In the genomic region with DNA sequence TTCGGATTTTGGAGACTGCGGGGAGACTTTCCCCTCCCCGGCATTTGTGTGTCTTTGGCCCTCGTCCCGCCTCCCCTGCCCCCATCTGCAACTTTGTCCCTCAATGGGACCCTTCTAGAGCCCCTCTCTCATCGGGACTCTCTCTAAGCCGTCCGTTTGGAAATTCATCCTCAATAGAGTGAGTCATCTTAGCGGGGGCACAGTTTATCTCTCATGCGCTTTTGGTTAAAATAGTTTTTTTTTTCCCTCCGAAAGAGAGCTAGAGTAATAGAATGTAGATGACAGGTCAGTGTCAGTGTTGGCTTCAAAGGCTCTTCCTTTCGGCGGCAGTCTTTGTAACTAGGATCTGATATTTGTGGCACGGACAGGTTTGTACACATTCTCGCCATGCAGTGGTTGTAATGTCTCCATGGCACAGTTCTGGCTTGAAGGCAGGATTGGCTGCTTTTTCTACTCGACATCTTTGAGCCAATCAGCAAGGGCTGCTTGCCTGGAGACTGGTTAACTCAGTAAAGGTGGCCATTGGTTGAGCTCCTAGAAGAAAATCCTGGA, we compare ENCODE assay signal across 8 cellular contexts. TPM values are rescaled to one million over a fixed set of nuclear protein-coding genes. Genes with fewer than 3 reads are reported as not detected.
DNase-seq lines count a peak whose midpoint lies in the region; ATAC-seq and TF ChIP-seq lines count a peak whose summit lies in the region.

No MANE protein-coding gene starts in this region.

- peak overlapping the region; percentile 96 for H3K9ac ChIP-seq in Loucy (ENCODE audit: low read depth, low read length, poor library complexity, severe bottlenecking)
- H3K9ac ChIP-seq in neural progenitor cell = peak overlapping the region; percentile 67

- H2AFZ ChIP-seq in Loucy (ENCODE audit: low read length) = peak overlapping the region; percentile 75
- peak overlapping the region; percentile 65 for H2AFZ ChIP-seq in neural progenitor cell (replicated peaks)

- H3K79me2 ChIP-seq in Loucy (ENCODE audit: insufficient read depth, low read length) = peaks cover 60% of the 10 kb centered on the region
- peaks cover 57% of the 10 kb centered on the region for H3K79me2 ChIP-seq in neural progenitor cell (ENCODE audit: low read depth)

- peaks cover 2% of the 10 kb centered on the region for H3K27me3 Mint-ChIP-seq in neural progenitor cell (ENCODE audit: insufficient read depth, low read depth)

- peak overlapping the region; percentile 93 for H3K4me3 Mint-ChIP-seq in neural progenitor cell

- no peaks in the 10 kb centered on the region for H3K9me2 ChIP-seq in Loucy (replicated peaks; ENCODE audit: low read depth, low read length)

- TF ChIP-seq POLR2A in Raji (IDR thresholded peaks at IDR 0.05; ENCODE audit: insufficient read depth, low read depth, low read length) = peak; percentile 67

- peak overlapping the region; percentile 75 for H3K4me3 ChIP-seq in H7 (ENCODE audit: insufficient read depth, low read depth, low read length)
- H3K4me3 ChIP-seq in Loucy (ENCODE audit: low read length, poor library complexity, severe bottlenecking) = peak overlapping the region; percentile 98
- peak overlapping the region; percentile 62 for H3K4me3 ChIP-seq in neural progenitor cell

- no peaks in the 10 kb centered on the region for H3K27me3 ChIP-seq in H7 (ENCODE audit: control insufficient read depth, insufficient read depth, low read length)
- H3K27me3 ChIP-seq in Loucy (ENCODE audit: insufficient read depth, low read length, poor library complexity, severe bottlenecking) = no peaks in the 10 kb centered on the region
- no peaks in the 10 kb centered on the region for H3K27me3 ChIP-seq in foreskin keratinocyte
- H3K27me3 ChIP-seq in neural progenitor cell = no peaks in the 10 kb centered on the region

- H3K4me1 Mint-ChIP-seq in neural progenitor cell = peaks cover 29% of the 10 kb centered on the region

- H3K36me3 ChIP-seq in H7 (replicated peaks; ENCODE audit: control insufficient read depth, insufficient read depth, low read length) (no peaks in the 10 kb centered on the region), Loucy (ENCODE audit: insufficient read depth, low read length) (no peaks in the 10 kb centered on the region), neural progenitor cell (no peaks in the 10 kb centered on the region)

- H3K4me2 ChIP-seq in Loucy (ENCODE audit: low read depth, low read length, poor library complexity, severe bottlenecking) (peak overlapping the region; percentile 90), neural progenitor cell (peak overlapping the region; percentile 98)

- in situ Hi-C loops in G401 (cut with HindIII; ENCODE audit: low sequenced_read_pairs) = no loop called here

- H3K27ac ChIP-seq in foreskin keratinocyte (peak overlapping the region; percentile 93), neural progenitor cell (no peak overlapping the region)

- peak; percentile 85 for ATAC-seq in foreskin keratinocyte

- H3K4me1 ChIP-seq in Loucy (ENCODE audit: insufficient read depth, low read length, poor library complexity, severe bottlenecking) (peaks cover 30% of the 10 kb centered on the region), foreskin keratinocyte (peaks cover under 1% of the 10 kb centered on the region), neural progenitor cell (peaks cover 16% of the 10 kb centered on the region)

- H3K9me3 ChIP-seq in Loucy (ENCODE audit: insufficient read depth, low read depth, low read length) (no peaks in the 10 kb centered on the region), neural progenitor cell (ENCODE audit: low read depth) (no peaks in the 10 kb centered on the region)

- 0 out of 2 replicates have a peak, but pooled peaks cover 5% of the 10 kb centered on the region for H3F3A ChIP-seq in Loucy (ENCODE audit: low read depth)
- peaks cover 30% of the 10 kb centered on the region for H3F3A ChIP-seq in neural progenitor cell (ENCODE audit: low read depth)

- peak overlapping the region; percentile 95 for H3K27ac Mint-ChIP-seq in neural progenitor cell

- H3K36me3 Mint-ChIP-seq in neural progenitor cell = peaks cover 9% of the 10 kb centered on the region

- peaks cover 17% of the 10 kb centered on the region for H4K20me1 ChIP-seq in Loucy (ENCODE audit: insufficient read depth, low read length, poor library complexity, severe bottlenecking)
- peaks cover 14% of the 10 kb centered on the region for H4K20me1 ChIP-seq in neural progenitor cell (ENCODE audit: low read depth)

- DNase-seq in G401 (ENCODE audit: low spot score) (peak; percentile 98), H7 (peak; percentile 79), foreskin keratinocyte (peak; percentile 96 to 98), neural progenitor cell (ENCODE audit: low spot score) (peak; percentile 83), superior temporal gyrus (ENCODE audit: extremely low spot score) (peak; percentile 87)
- peak in 3 of 4 experiments; percentile 4 to 37 (median 25) for DNase-seq in activated naive CD4-positive, alpha-beta T cell (lab: John Stamatoyannopoulos, UW)

- H3K9me3 Mint-ChIP-seq in neural progenitor cell = no peaks in the 10 kb centered on the region

- TF ChIP-seq CTCF in Loucy (conservative IDR thresholded peaks at IDR 0.05; ENCODE audit: low read length) (no peak), foreskin keratinocyte (conservative IDR thresholded peaks at IDR 0.05) (no peak), neural progenitor cell (IDR thresholded peaks at IDR 0.05) (no peak)

RNA-seq across cellular contexts. Expression of a gene that starts 1.0 kb away (rescaled TPM):
- total RNA-seq in G401 (2014; rRNA removed; shearing (Covaris generic)) = 6.6 and 14.9 TPM in 2 replicates
- total RNA-seq in H7 (2014; rRNA removed; shearing (Covaris generic)) = 18.0 and 20.9 TPM in 2 replicates
- 6.8 and 7.2 TPM in 2 replicates for total RNA-seq in foreskin keratinocyte
- 0.62 and 0.64 TPM in 2 replicates for polyA plus RNA-seq in foreskin keratinocyte
- total RNA-seq in neural progenitor cell (ENCODE audit: low replicate concordance) = 48.0 and 80.9 TPM in 2 replicates

Comparison
In these comparisons a context has a peak if more than half of its experiments do, and no peak if none do; other contexts are left out.
1. DNase-seq: peak in every context shown above with its lines; median percentile 98 in G401; 97 in foreskin keratinocyte; 87 in superior temporal gyrus; 83 in neural progenitor cell; 79 in H7; 25 in activated naive CD4-positive, alpha-beta T cell.